In genomic region chr1:173477286-173478098, GRCh38 we compare ENCODE assay signal across 1 cellular context.
A peak's percentile ranks its signal among the peaks of the same experiment; 100 is the strongest.
TF ChIP-seq lines count a peak whose summit lies in the region.

Gene PRDX6, plus strand, starts transcription at chr1:173477335. Its CDS starts 63 bp downstream, at chr1:173477398.

TF ChIP-seq in K562, 482 proteins besides CTCF, POLR2A, EP300 and RAD21 (continued from another document and continues in another):
- TF ChIP-seq RBBP5 (IDR thresholded peaks at IDR 0.05; ENCODE audit: borderline replicate concordance, insufficient read depth, low read length, poor library complexity, severe bottlenecking), result peak; percentile 84
- no peak for TF ChIP-seq CREB5 (CRISPR knock-in tag; IDR thresholded peaks at IDR 0.05)
- no peak; a peak in 1 of 4 replicates for TF ChIP-seq FOXK2 (conservative IDR thresholded peaks at IDR 0.05 in 1 of 2, IDR thresholded peaks at IDR 0.05 in 1 of 2; ENCODE audit: low read depth in 2 of 2)
- no peak for TF ChIP-seq BACH1 (tag; IDR thresholded peaks at IDR 0.05)
- TF ChIP-seq ZNF280A (IDR thresholded peaks at IDR 0.05; ENCODE audit: low read depth, partially characterized antibody), result no peak
- TF ChIP-seq USF2 (CRISPR knock-in tag; IDR thresholded peaks at IDR 0.05), result no peak
- TF ChIP-seq YY1 (IDR thresholded peaks at IDR 0.05; ENCODE audit: borderline replicate concordance in 1 of 3, control insufficient read depth in 1 of 3, extremely low read depth in 1 of 3, insufficient read depth in 3 of 3, insufficient read length in 1 of 3, insufficient replicate concordance in 2 of 3, low read depth in 1 of 3, low read length in 2 of 3), result peak in 2 of 3 experiments; percentile 77 to 86
- 0 out of 2 replicates have a peak, but pooled peaks have one; percentile 5 for TF ChIP-seq ATF7 (IDR thresholded peaks at IDR 0.05)
- no peak for TF ChIP-seq NFE2L1 (tag; IDR thresholded peaks at IDR 0.05; ENCODE audit: borderline replicate concordance, low read depth)
- no peak for TF ChIP-seq HDAC3 (IDR thresholded peaks at IDR 0.05; ENCODE audit: borderline replicate concordance, partially characterized antibody)
- no peak for TF ChIP-seq SMARCC2 (IDR thresholded peaks at IDR 0.05; ENCODE audit: low read depth)
- TF ChIP-seq RB1 (IDR thresholded peaks at IDR 0.05; ENCODE audit: low read depth), result peak; percentile 69
- no peak for TF ChIP-seq HMG20A (CRISPR knock-in tag; conservative IDR thresholded peaks at IDR 0.05)
- TF ChIP-seq ZNF146 (CRISPR knock-in tag; IDR thresholded peaks at IDR 0.05; ENCODE audit: unreplicated experiment), result no peak
- TF ChIP-seq PCBP2 (IDR thresholded peaks at IDR 0.05; ENCODE audit: low read depth, low read length, poor library complexity, severe bottlenecking), result no peak
- peak; percentile 95; the same call in 1 of the 2 replicates for TF ChIP-seq ZNF609 (CRISPR knock-in tag; IDR thresholded peaks at IDR 0.05; ENCODE audit: borderline replicate concordance)
- TF ChIP-seq ZNF324 (CRISPR knock-in tag; IDR thresholded peaks at IDR 0.05), result no peak
- no peak for TF ChIP-seq MXI1 (IDR thresholded peaks at IDR 0.05; ENCODE audit: low read depth, low read length)
- no peak for TF ChIP-seq KHSRP (IDR thresholded peaks at IDR 0.05)
- no peak for TF ChIP-seq RBM17 (IDR thresholded peaks at IDR 0.05; ENCODE audit: borderline replicate concordance, low read depth, low read length)
- TF ChIP-seq MNT (conservative IDR thresholded peaks at IDR 0.05), result peak in 1 of 2 experiments; percentile 58; a peak in 3 of 4 replicates
- peak; percentile 81 for TF ChIP-seq HMGXB4 (CRISPR knock-in tag; IDR thresholded peaks at IDR 0.05)
- no peak for TF ChIP-seq CREB3 (tag; conservative IDR thresholded peaks at IDR 0.05; ENCODE audit: low read depth)
- no peak for TF ChIP-seq CC2D1A (IDR thresholded peaks at IDR 0.05)
- no peak for TF ChIP-seq ZBED1 (IDR thresholded peaks at IDR 0.05)
- peak; percentile 76; the same call in 1 of the 2 replicates for TF ChIP-seq ZSCAN29 (IDR thresholded peaks at IDR 0.05)
- no peak for TF ChIP-seq HNRNPK (IDR thresholded peaks at IDR 0.05; ENCODE audit: low read depth, low read length, poor library complexity, severe bottlenecking)
- TF ChIP-seq NFIC (IDR thresholded peaks at IDR 0.05), result peak; percentile 42
- TF ChIP-seq MAFK (IDR thresholded peaks at IDR 0.05; ENCODE audit: low read length), result no peak
- no peak for TF ChIP-seq ZNF699 (CRISPR knock-in tag; IDR thresholded peaks at IDR 0.05; ENCODE audit: insufficient replicate concordance)
- TF ChIP-seq NR1H2 (CRISPR knock-in tag; IDR thresholded peaks at IDR 0.05), result no peak
- TF ChIP-seq NCOA6 (IDR thresholded peaks at IDR 0.05), result no peak
- no peak for TF ChIP-seq DACH1 (IDR thresholded peaks at IDR 0.05; ENCODE audit: partially characterized antibody)
- no peak for TF ChIP-seq ZNF586 (CRISPR knock-in tag; conservative IDR thresholded peaks at IDR 0.05)
- TF ChIP-seq NR2C2 (CRISPR knock-in tag; IDR thresholded peaks at IDR 0.05), result peak; percentile 87
- TF ChIP-seq NR2C2 (tag; IDR thresholded peaks at IDR 0.05), result peak; percentile 8; the same call in 1 of the 2 replicates
- TF ChIP-seq NR0B1 (IDR thresholded peaks at IDR 0.05; ENCODE audit: partially characterized antibody), result no peak
- no peak for TF ChIP-seq TOE1 (IDR thresholded peaks at IDR 0.05; ENCODE audit: borderline replicate concordance)
- TF ChIP-seq TOE1 (CRISPR knock-in tag; IDR thresholded peaks at IDR 0.05; ENCODE audit: borderline replicate concordance, low read depth), result no peak
- no peak for TF ChIP-seq MIER1 (IDR thresholded peaks at IDR 0.05; ENCODE audit: low read depth)
- TF ChIP-seq SMARCA4 (IDR thresholded peaks at IDR 0.05), result no peak; the same call in 1 of the 2 replicates
- no peak for TF ChIP-seq ZNF780A (CRISPR knock-in tag; IDR thresholded peaks at IDR 0.05)
- TF ChIP-seq GTF2E2 (tag; IDR thresholded peaks at IDR 0.05), result peak; percentile 83
- no peak for TF ChIP-seq ZNF274 (IDR thresholded peaks at IDR 0.05; ENCODE audit: borderline replicate concordance, low read depth, low read length)
- peak; percentile 8; the same call in 1 of the 2 replicates for TF ChIP-seq ETV5 (CRISPR knock-in tag; IDR thresholded peaks at IDR 0.05; ENCODE audit: low read depth)
- no peak for TF ChIP-seq TCF3 (CRISPR knock-in tag; IDR thresholded peaks at IDR 0.05)
- no peak for TF ChIP-seq THAP7 (CRISPR knock-in tag; IDR thresholded peaks at IDR 0.05)
- TF ChIP-seq NFATC3 (IDR thresholded peaks at IDR 0.05), result no peak
- 0 out of 2 replicates have a peak, but pooled peaks have one; percentile 67 for TF ChIP-seq HDAC8 (tag; IDR thresholded peaks at IDR 0.05)
- TF ChIP-seq ZNF655 (CRISPR knock-in tag; IDR thresholded peaks at IDR 0.05), result no peak
- TF ChIP-seq FOXJ2 (tag; IDR thresholded peaks at IDR 0.05), result peak; percentile 58; the same call in 1 of the 2 replicates
- TF ChIP-seq TBP (optimal IDR thresholded peaks at IDR 0.05; ENCODE audit: low read depth, low read length), result peak; percentile 94
- TF ChIP-seq CBX1 (IDR thresholded peaks at IDR 0.05; ENCODE audit: low read depth), result peak; percentile 64; the same call in 1 of the 2 replicates
- no peak for TF ChIP-seq CBX5 (IDR thresholded peaks at IDR 0.05; ENCODE audit: borderline replicate concordance, low read depth)
